Comparison of ENCODE assay signal across 18 cellular contexts in the genomic region with DNA sequence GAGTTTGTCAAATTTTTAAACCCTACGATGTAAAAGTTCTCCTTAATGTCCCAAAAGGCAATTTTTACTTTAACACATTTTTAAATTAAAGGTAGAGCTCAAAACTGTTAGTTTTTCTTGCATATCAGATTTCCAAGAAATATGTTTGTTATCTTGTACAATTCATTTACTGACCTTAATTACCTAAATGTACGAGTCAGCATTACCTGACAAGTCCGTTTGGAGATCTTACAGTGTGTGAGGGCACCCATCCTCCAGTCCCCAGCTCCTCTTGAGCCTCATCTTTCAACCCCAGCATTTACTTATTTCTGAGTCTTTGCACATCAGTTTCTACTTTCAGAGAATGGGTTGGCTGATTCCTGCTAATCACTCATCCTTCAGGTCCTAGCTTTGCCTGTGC. TPM values are rescaled to one million over a fixed set of nuclear protein-coding genes. Genes with fewer than 3 reads are reported as not detected.
"Had no signal": no experiment of that assay in that cellular context is flagged by ENCODE, and none has a peak within 500 bp of the region (broad histone marks: within the 10 kb centered on the region; RNA-seq: fewer than 3 reads in every experiment).

No MANE protein-coding gene starts in this region.

- FAIRE-seq: endothelial cell of umbilical vein, small intestine had no signal

- H3K27me3 Mint-ChIP-seq: dendritic cell treated with granulocyte-macrophage colony-stimulating factor and Interleukin-4, amounts not matched to agents 40 ng/mL and 50 ng/mL, for 4 days had no signal

- H3K27ac Mint-ChIP-seq: dendritic cell treated with granulocyte-macrophage colony-stimulating factor and Interleukin-4, amounts not matched to agents 40 ng/mL and 50 ng/mL, for 4 days; naive thymus-derived CD8-positive, alpha-beta T cell had no signal

- H3K4me1 ChIP-seq: right atrium auricular region had no signal

- H3K9me3 Mint-ChIP-seq: naive thymus-derived CD8-positive, alpha-beta T cell had no signal

- H3K36me3 Mint-ChIP-seq: naive thymus-derived CD8-positive, alpha-beta T cell had no signal

- H3K4me3 ChIP-seq: gastrocnemius medialis, heart right ventricle, mucosa of descending colon, right atrium auricular region, stomach, thoracic aorta had no signal

- H3K27me3 ChIP-seq: gastrocnemius medialis, heart right ventricle, neutrophil, right atrium auricular region, stomach had no signal

- H3K27ac ChIP-seq: gastrocnemius medialis, heart right ventricle, neutrophil, right atrium auricular region, thoracic aorta had no signal

- H3K9me3 ChIP-seq: gastrocnemius medialis, heart right ventricle, mucosa of descending colon, neutrophil, right atrium auricular region, stomach, thoracic aorta had no signal

- H3K36me3 ChIP-seq: gastrocnemius medialis, heart right ventricle, neutrophil, right atrium auricular region, stomach, thoracic aorta had no signal

- DNase-seq: gastrocnemius medialis; heart right ventricle; islet precursor cell; mammary epithelial cell; mucosa of descending colon; naive thymus-derived CD8-positive, alpha-beta T cell; stimulated activated CD4-positive, alpha-beta T cell treated with anti-CD3 and anti-CD28 coated beads, Interleukin-12 subunit alpha, Interleukin-12 subunit beta, amount 100 ng/mL, for 4 hours; stimulated activated naive CD4-positive, alpha-beta T cell; substantia nigra; trophoblast cell had no signal

- ATAC-seq: gastrocnemius medialis; heart right ventricle; left lobe of liver; naive thymus-derived CD8-positive, alpha-beta T cell had no signal

- H3K4me3 Mint-ChIP-seq: dendritic cell treated with granulocyte-macrophage colony-stimulating factor and Interleukin-4, amounts not matched to agents 40 ng/mL and 50 ng/mL, for 4 days; naive thymus-derived CD8-positive, alpha-beta T cell had no signal

RNA-seq across cellular contexts. Expression of gene PPM1H, which starts 23.7 kb away (rescaled TPM):
- total RNA-seq: naive thymus-derived CD8-positive, alpha-beta T cell had no signal
- polyA plus RNA-seq: naive thymus-derived CD8-positive, alpha-beta T cell had no signal
